ENCODE assay signal across 21 cellular contexts in the genomic region with DNA sequence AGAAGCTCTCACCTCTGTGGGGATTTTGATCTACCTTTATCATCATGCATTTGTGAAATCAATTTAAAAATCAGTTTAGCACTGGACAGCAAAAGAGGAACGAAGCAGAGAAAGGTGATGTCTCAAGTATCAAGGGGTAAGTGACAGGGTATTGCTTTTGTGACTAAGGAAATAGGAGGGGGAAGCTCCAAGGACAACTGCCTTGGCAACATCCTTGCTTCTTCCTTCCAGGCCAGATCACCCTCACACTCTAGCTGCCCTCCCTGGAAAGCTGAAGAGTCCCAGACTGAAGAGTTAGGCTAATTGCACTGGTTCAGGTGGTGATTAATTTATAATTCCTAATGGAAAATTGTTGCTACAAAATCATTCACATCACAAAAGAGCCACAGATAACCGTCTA.
DNase-seq lines count a peak whose midpoint lies in the region; ATAC-seq and TF ChIP-seq lines count a peak whose summit lies in the region.
"Had no signal": no experiment of that assay in that cellular context is flagged by ENCODE, and none has a peak within 500 bp of the region (broad histone marks: within the 10 kb centered on the region; RNA-seq: fewer than 3 reads in every experiment).

No MANE protein-coding gene starts in this region.

- no peaks in the 10 kb centered on the region for H3K27me3 ChIP-seq in suprapubic skin
- H3K27me3 ChIP-seq: hepatocyte, neutrophil, stomach had no signal

- peaks cover 5% of the 10 kb centered on the region; the same call in 1 of the 2 replicates for H3K36me3 Mint-ChIP-seq in WTC11
- H3K36me3 Mint-ChIP-seq: mesothelial cell of epicardium had no signal

- peak overlapping the region; percentile 42 for H3K27ac ChIP-seq in suprapubic skin
- H3K27ac ChIP-seq: hepatocyte, neutrophil, stomach had no signal

- no peak for TF ChIP-seq POLR2A in suprapubic skin (IDR thresholded peaks at IDR 0.05)

- DNase-seq in WTC11 (ENCODE audit: low spot score), result no peak
- peak; percentile 42 for DNase-seq in left kidney (ENCODE audit: low read depth, low spot score)
- DNase-seq in suprapubic skin (ENCODE audit: low spot score in 2 of 2), result no peak
- no peak for DNase-seq in stimulated activated CD4-positive, alpha-beta T cell treated with anti-CD3 and anti-CD28 coated beads, Interleukin-15, amount 100 ng/mL, for 24 hours
- DNase-seq in DMS153 (lab: John Stamatoyannopoulos, UW), result no peak
- no peak for DNase-seq in activated CD4-positive, alpha-beta T cell treated with anti-CD3 and anti-CD28 coated beads, Interleukin-2, amount 50 U/mL, for 1 hour
- DNase-seq: activated CD4-positive, alpha-beta T cell treated with anti-CD3 and anti-CD28 coated beads for 48 hours; activated CD8-positive, alpha-beta memory T cell treated with anti-CD3 and anti-CD28 coated beads, Interleukin-2, amount 50 U/mL, for 48 hours; activated gamma-delta T cell; amygdala; Calu3; central memory CD4-positive, alpha-beta T cell; kidney; NCI-H1436 treated with DMSO at 0.1 percent for 48 hours; right cardiac atrium; stimulated activated CD4-positive, alpha-beta T cell treated with anti-CD3 and anti-CD28 coated beads, Interleukin-1b, Interleukin-23, amount 100 ng/mL, for 48 hours; stomach had no signal

- H3K9me3 Mint-ChIP-seq in WTC11, result peaks cover 7% of the 10 kb centered on the region

- TF ChIP-seq CTCF in WTC11 (IDR thresholded peaks at IDR 0.05) (no peak), suprapubic skin (IDR thresholded peaks at IDR 0.05) (no peak)

- WGBS in suprapubic skin, result 17% methylated on average over 2 of the region's 2 CpGs

- no peaks in the 10 kb centered on the region for H3K9me3 ChIP-seq in suprapubic skin
- H3K9me3 ChIP-seq: neutrophil, stomach had no signal

- H3K4me3 Mint-ChIP-seq in WTC11, result no peak overlapping the region
- H3K4me3 Mint-ChIP-seq: mesothelial cell of epicardium had no signal

- CTCF ChIA-PET in WTC11 (lab: Charles Lee), result no interaction called here

- H3K4me1 Mint-ChIP-seq in WTC11, result peaks cover 11% of the 10 kb centered on the region

- no peak overlapping the region for H3K4me3 ChIP-seq in suprapubic skin
- H3K4me3 ChIP-seq: hepatocyte, stomach had no signal

- no peak for TF ChIP-seq EP300 in suprapubic skin (IDR thresholded peaks at IDR 0.05)

- H3K4me1 ChIP-seq in suprapubic skin, result peaks cover 17% of the 10 kb centered on the region
- H3K4me1 ChIP-seq: stomach had no signal

- POLR2A ChIA-PET in WTC11 (lab: Charles Lee), result no interaction called here

- ATAC-seq in HG02870 (IDR thresholded peaks at IDR 0.05; ENCODE audit: unreplicated experiment) (peak; percentile 8), WTC11 (peak; percentile 53)
- ATAC-seq: right cardiac atrium had no signal

- no peak overlapping the region for H3K27ac Mint-ChIP-seq in WTC11
- H3K27ac Mint-ChIP-seq: mesothelial cell of epicardium had no signal

- H3K36me3 ChIP-seq in suprapubic skin, result no peaks in the 10 kb centered on the region
- H3K36me3 ChIP-seq: neutrophil, stomach had no signal

- no peaks in the 10 kb centered on the region for H3K27me3 Mint-ChIP-seq in WTC11 (ENCODE audit: low read depth)

TF ChIP-seq in WTC11, 78 proteins besides CTCF, POLR2A, EP300 and RAD21:
- TF ChIP-seq ZBTB21 (CRISPR knock-in tag; IDR thresholded peaks at IDR 0.05; ENCODE audit: borderline replicate concordance) (no peak), JUN (CRISPR knock-in tag; IDR thresholded peaks at IDR 0.05) (no peak), OVOL2 (CRISPR knock-in tag; IDR thresholded peaks at IDR 0.05; ENCODE audit: borderline replicate concordance) (no peak), ETV6 (CRISPR knock-in tag; IDR thresholded peaks at IDR 0.05) (no peak), TEAD1 (CRISPR knock-in tag; IDR thresholded peaks at IDR 0.05) (no peak)
TF ChIP-seq in WTC11: peak in this region for 0.
